ENCODE assay signal across 32 cellular contexts in genomic region chr5:175434800-175435199, GRCh38. TPM values are rescaled to one million over a fixed set of nuclear protein-coding genes. Genes with fewer than 3 reads are reported as not detected.
"Had no signal": no experiment of that assay in that cellular context is flagged by ENCODE, and none has a peak within 500 bp of the region (broad histone marks: within the 10 kb centered on the region; RNA-seq: fewer than 3 reads in every experiment).

No MANE protein-coding gene starts in this region.

- H3K9me3 ChIP-seq: ascending aorta, breast epithelium, colonic mucosa, heart left ventricle had no signal

- H3K4me3 ChIP-seq: ascending aorta, breast epithelium, cardiac muscle cell, colonic mucosa, heart left ventricle had no signal

- H3K4me3 Mint-ChIP-seq: activated CD4-positive, alpha-beta memory T cell treated with anti-CD3 and anti-CD28 coated beads for 36 hours; activated CD8-positive, alpha-beta memory T cell treated with anti-CD3 and anti-CD28 coated beads, Interleukin-2, amount 10 ng/mL, durations not matched to agents 7 days and 5 days; activated CD8-positive, alpha-beta T cell treated with anti-CD3 and anti-CD28 coated beads, Interleukin-2, amount 10 ng/mL, durations not matched to agents 7 days and 5 days; activated naive CD4-positive, alpha-beta T cell treated with anti-CD3 and anti-CD28 coated beads, Interleukin-2, amount 10 ng/mL, durations not matched to agents 7 days and 5 days; activated naive CD8-positive, alpha-beta T cell treated with anti-CD3 and anti-CD28 coated beads, Interleukin-2, amount 10 ng/mL, durations not matched to agents 7 days and 5 days; activated T-helper 1 cell treated with anti-CD3 and anti-CD28 coated beads, Interleukin-12 subunit alpha, Interleukin-12 subunit beta, Interleukin-2, Interleukin-4 antibody, amounts not matched to agents 30 ng/mL and 10 ng/mL and 1 ng/mL, durations not matched to agents 14 hours and 24 hours and 36 hours; brain had no signal

- H3K4me1 Mint-ChIP-seq: activated CD8-positive, alpha-beta memory T cell treated with anti-CD3 and anti-CD28 coated beads, Interleukin-2, amount 10 ng/mL, durations not matched to agents 7 days and 5 days; activated naive CD4-positive, alpha-beta T cell treated with anti-CD3 and anti-CD28 coated beads, Interleukin-2, amount 10 ng/mL, durations not matched to agents 7 days and 5 days; activated naive CD8-positive, alpha-beta T cell treated with anti-CD3 and anti-CD28 coated beads, Interleukin-2, amount 10 ng/mL, durations not matched to agents 7 days and 5 days had no signal

- H3K36me3 ChIP-seq: ascending aorta, breast epithelium, cardiac muscle cell, colonic mucosa, heart left ventricle had no signal

- ATAC-seq: activated CD8-positive, alpha-beta memory T cell treated with anti-CD3 and anti-CD28 coated beads, Interleukin-2, amount 10 ng/mL, durations not matched to agents 7 days and 5 days; activated CD8-positive, alpha-beta T cell treated with anti-CD3 and anti-CD28 coated beads, Interleukin-2, amount 10 ng/mL, durations not matched to agents 7 days and 5 days; activated naive CD4-positive, alpha-beta T cell treated with anti-CD3 and anti-CD28 coated beads, Interleukin-2, amount 50 U/mL, for 72 hours; esophagus mucosa; heart left ventricle had no signal

- H3K27ac Mint-ChIP-seq: activated CD4-positive, alpha-beta memory T cell treated with anti-CD3 and anti-CD28 coated beads for 36 hours; activated CD8-positive, alpha-beta memory T cell treated with anti-CD3 and anti-CD28 coated beads, Interleukin-2, amount 10 ng/mL, durations not matched to agents 7 days and 5 days; activated CD8-positive, alpha-beta T cell treated with anti-CD3 and anti-CD28 coated beads, Interleukin-2, amount 10 ng/mL, durations not matched to agents 7 days and 5 days; activated naive CD4-positive, alpha-beta T cell treated with anti-CD3 and anti-CD28 coated beads, Interleukin-2, amount 10 ng/mL, durations not matched to agents 7 days and 5 days; activated naive CD4-positive, alpha-beta T cell treated with anti-CD3 and anti-CD28 coated beads, Interleukin-2, amount 50 U/mL, for 72 hours; activated naive CD8-positive, alpha-beta T cell treated with anti-CD3 and anti-CD28 coated beads, Interleukin-2, amount 10 ng/mL, durations not matched to agents 7 days and 5 days; activated T-helper 1 cell treated with anti-CD3 and anti-CD28 coated beads, Interleukin-12 subunit alpha, Interleukin-12 subunit beta, Interleukin-2, Interleukin-4 antibody, amounts not matched to agents 30 ng/mL and 10 ng/mL and 1 ng/mL, durations not matched to agents 14 hours and 24 hours and 36 hours; activated T-helper 2 cell treated with anti-CD3 and anti-CD28 coated beads, Interferon-gamma antibody, Interleukin-2, Interleukin-4, amounts not matched to agents 10 μg/mL and 5 μg/mL and 100 μg/mL, durations not matched to agents 14 hours and 24 hours and 36 hours; brain had no signal

- DNase-seq: activated CD4-positive, alpha-beta memory T cell treated with anti-CD3 and anti-CD28 coated beads for 36 hours; activated CD4-positive, alpha-beta T cell treated with anti-CD3 and anti-CD28 coated beads for 1 hour; activated CD4-positive, alpha-beta T cell treated with anti-CD3 and anti-CD28 coated beads for 4 hours; activated CD4-positive, alpha-beta T cell treated with anti-CD3 and anti-CD28 coated beads, Interleukin-2, amount 50 U/mL, for 1 hour; activated CD8-positive, alpha-beta memory T cell treated with anti-CD3 and anti-CD28 coated beads, Interleukin-2, amount 10 ng/mL, durations not matched to agents 7 days and 5 days; activated CD8-positive, alpha-beta memory T cell treated with anti-CD3 and anti-CD28 coated beads, Interleukin-2, amount 50 U/mL, for 4 hours; activated CD8-positive, alpha-beta T cell treated with anti-CD3 and anti-CD28 coated beads, Interleukin-2, amount 10 ng/mL, durations not matched to agents 7 days and 5 days; activated effector memory CD4-positive, alpha-beta T cell treated with anti-CD3 and anti-CD28 coated beads, Interleukin-2, amount 50 U/mL, for 16 hours; activated naive CD4-positive, alpha-beta T cell treated with anti-CD3 and anti-CD28 coated beads, Interleukin-2, amount 10 ng/mL, durations not matched to agents 7 days and 5 days; activated naive CD8-positive, alpha-beta T cell treated with anti-CD3 and anti-CD28 coated beads, Interleukin-2, amount 10 ng/mL, durations not matched to agents 7 days and 5 days; activated T-cell treated with anti-CD3 and anti-CD28 coated beads, Interleukin-2, amount 50 U/mL, for 1 hour; activated T-cell treated with anti-CD3 and anti-CD28 coated beads, Interleukin-2, amount 50 U/mL, for 48 hours; central memory CD4-positive, alpha-beta T cell; cerebellar nuclear complex; colonic mucosa; effector CD8-positive, alpha-beta T cell; foreskin fibroblast; glutamatergic neuron; heart left ventricle; T-helper 2 cell had no signal

- H3K36me3 Mint-ChIP-seq: activated CD4-positive, alpha-beta memory T cell treated with anti-CD3 and anti-CD28 coated beads for 36 hours; activated CD8-positive, alpha-beta memory T cell treated with anti-CD3 and anti-CD28 coated beads, Interleukin-2, amount 10 ng/mL, durations not matched to agents 7 days and 5 days; activated naive CD4-positive, alpha-beta T cell treated with anti-CD3 and anti-CD28 coated beads, Interleukin-2, amount 10 ng/mL, durations not matched to agents 7 days and 5 days; activated naive CD4-positive, alpha-beta T cell treated with anti-CD3 and anti-CD28 coated beads, Interleukin-2, amount 50 U/mL, for 72 hours; activated naive CD8-positive, alpha-beta T cell treated with anti-CD3 and anti-CD28 coated beads, Interleukin-2, amount 10 ng/mL, durations not matched to agents 7 days and 5 days; brain had no signal

- H3K4me1 ChIP-seq: ascending aorta, breast epithelium, colonic mucosa, heart left ventricle had no signal

- H3K27me3 ChIP-seq: ascending aorta, colonic mucosa had no signal

- H3K9me3 Mint-ChIP-seq: activated CD4-positive, alpha-beta memory T cell treated with anti-CD3 and anti-CD28 coated beads for 36 hours; activated naive CD4-positive, alpha-beta T cell treated with anti-CD3 and anti-CD28 coated beads, Interleukin-2, amount 10 ng/mL, durations not matched to agents 7 days and 5 days; activated naive CD4-positive, alpha-beta T cell treated with anti-CD3 and anti-CD28 coated beads, Interleukin-2, amount 50 U/mL, for 72 hours; activated naive CD8-positive, alpha-beta T cell treated with anti-CD3 and anti-CD28 coated beads, Interleukin-2, amount 10 ng/mL, durations not matched to agents 7 days and 5 days; activated T-helper 1 cell treated with anti-CD3 and anti-CD28 coated beads, Interleukin-12 subunit alpha, Interleukin-12 subunit beta, Interleukin-2, Interleukin-4 antibody, amounts not matched to agents 30 ng/mL and 10 ng/mL and 1 ng/mL, durations not matched to agents 14 hours and 24 hours and 36 hours; activated T-helper 2 cell treated with anti-CD3 and anti-CD28 coated beads, Interferon-gamma antibody, Interleukin-2, Interleukin-4, amounts not matched to agents 10 μg/mL and 5 μg/mL and 100 μg/mL, durations not matched to agents 14 hours and 24 hours and 36 hours had no signal

- H3K27ac ChIP-seq: ascending aorta, breast epithelium, cardiac muscle cell, colonic mucosa, heart left ventricle had no signal

RNA-seq across cellular contexts. Expression of gene DRD1, which starts 9.2 kb away (rescaled TPM):
- total RNA-seq: activated CD4-positive, alpha-beta memory T cell treated with anti-CD3 and anti-CD28 coated beads for 36 hours; activated CD8-positive, alpha-beta memory T cell treated with anti-CD3 and anti-CD28 coated beads for 36 hours; activated CD8-positive, alpha-beta memory T cell treated with anti-CD3 and anti-CD28 coated beads, Interleukin-2, amount 10 ng/mL, durations not matched to agents 7 days and 5 days; activated CD8-positive, alpha-beta T cell treated with anti-CD3 and anti-CD28 coated beads, Interleukin-2, amount 10 ng/mL, durations not matched to agents 7 days and 5 days; activated naive CD4-positive, alpha-beta T cell treated with anti-CD3 and anti-CD28 coated beads, Interleukin-2, amount 50 U/mL, for 72 hours; activated naive CD8-positive, alpha-beta T cell treated with anti-CD3 and anti-CD28 coated beads, Interleukin-2, amount 10 ng/mL, durations not matched to agents 7 days and 5 days; activated T-helper 1 cell treated with anti-CD3 and anti-CD28 coated beads, Interleukin-12 subunit alpha, Interleukin-12 subunit beta, Interleukin-2, Interleukin-4 antibody, amounts not matched to agents 30 ng/mL and 10 ng/mL and 1 ng/mL, durations not matched to agents 14 hours and 24 hours and 36 hours; activated T-helper 2 cell treated with anti-CD3 and anti-CD28 coated beads, Interferon-gamma antibody, Interleukin-2, Interleukin-4, amounts not matched to agents 10 μg/mL and 5 μg/mL and 100 μg/mL, durations not matched to agents 14 hours and 24 hours and 36 hours; dermis microvascular lymphatic vessel endothelial cell; epithelial cell of proximal tubule; esophagus mucosa; T-helper 1 cell treated with Interleukin-12 subunit alpha and Interleukin-12 subunit beta and Interleukin-4 antibody, amounts not matched to agents 30 ng/mL and 1 ng/mL, for 36 hours had no signal
- polyA plus RNA-seq: heart left ventricle had no signal
